In genomic region chr3:102106421-102107097, GRCh38 we compare ENCODE assay signal across 15 cellular contexts.
DNase-seq lines count a peak whose midpoint lies in the region; ATAC-seq and TF ChIP-seq lines count a peak whose summit lies in the region.
"Had no signal": no experiment of that assay in that cellular context is flagged by ENCODE, and none has a peak within 500 bp of the region (broad histone marks: within the 10 kb centered on the region; RNA-seq: fewer than 3 reads in every experiment).

No MANE protein-coding gene starts in this region.

- H2AFZ ChIP-seq in osteoblast (ENCODE audit: low read length): no peak overlapping the region
- H2AFZ ChIP-seq in MM.1S (ENCODE audit: low read length): no peak overlapping the region

- H3K4me3 ChIP-seq in osteoblast (ENCODE audit: insufficient read depth, low read length): no peak overlapping the region
- H3K4me3 ChIP-seq in H7 (ENCODE audit: insufficient read depth, low read depth, low read length): no peak overlapping the region
- H3K4me3 ChIP-seq in MM.1S (ENCODE audit: low read length): no peak overlapping the region
- H3K4me3 ChIP-seq: transverse colon had no signal

- H3K27ac ChIP-seq in osteoblast (ENCODE audit: low read depth, low read length): no peak overlapping the region
- no peak overlapping the region for H3K27ac ChIP-seq in MM.1S (ENCODE audit: low read length)
- H3K27ac ChIP-seq: transverse colon had no signal

- H3K9me2 ChIP-seq in MM.1S (replicated peaks; ENCODE audit: insufficient read depth, low read length): no peaks in the 10 kb centered on the region

- H3K4me2 ChIP-seq in osteoblast (ENCODE audit: insufficient read depth, low read length): no peak overlapping the region
- no peak overlapping the region for H3K4me2 ChIP-seq in MM.1S (ENCODE audit: low read depth, low read length)

- no peaks in the 10 kb centered on the region for H3K79me2 ChIP-seq in osteoblast (ENCODE audit: insufficient read depth, low read length)
- no peaks in the 10 kb centered on the region for H3K79me2 ChIP-seq in MM.1S (ENCODE audit: low read length)

- ATAC-seq in activated CD8-positive, alpha-beta T cell treated with anti-CD3 and anti-CD28 coated beads for 36 hours: peak; percentile 97
- no peak for ATAC-seq in activated CD8-positive, alpha-beta T cell treated with anti-CD3 and anti-CD28 coated beads, Interleukin-2, amount 10 ng/mL, durations not matched to agents 7 days and 5 days
- ATAC-seq in HG02938 (IDR thresholded peaks at IDR 0.05; ENCODE audit: unreplicated experiment): no peak

- H3K9me3 Mint-ChIP-seq in activated CD8-positive, alpha-beta T cell treated with anti-CD3 and anti-CD28 coated beads for 36 hours: peaks cover 9% of the 10 kb centered on the region
- peaks cover 6% of the 10 kb centered on the region for H3K9me3 Mint-ChIP-seq in activated CD8-positive, alpha-beta T cell treated with anti-CD3 and anti-CD28 coated beads, Interleukin-2, amount 10 ng/mL, durations not matched to agents 7 days and 5 days (ENCODE audit: insufficient read depth)
- peaks cover 17% of the 10 kb centered on the region for H3K9me3 Mint-ChIP-seq in chondrocyte (ENCODE audit: low read depth)

- H3K36me3 ChIP-seq in osteoblast (ENCODE audit: insufficient read depth, low read length) (no peaks in the 10 kb centered on the region), H7 (replicated peaks; ENCODE audit: control insufficient read depth, insufficient read depth, low read length) (no peaks in the 10 kb centered on the region), MM.1S (replicated peaks; ENCODE audit: insufficient read depth, low read length) (no peaks in the 10 kb centered on the region)
- H3K36me3 ChIP-seq: transverse colon had no signal

- H3K9me3 ChIP-seq in osteoblast (ENCODE audit: low read depth, low read length): peaks cover 4% of the 10 kb centered on the region
- no peaks in the 10 kb centered on the region for H3K9me3 ChIP-seq in MM.1S (replicated peaks; ENCODE audit: insufficient read depth, low read length)

- TF ChIP-seq CTCF in activated CD8-positive, alpha-beta T cell treated with anti-CD3 and anti-CD28 coated beads for 36 hours (IDR thresholded peaks at IDR 0.05): no peak
- TF ChIP-seq CTCF in chondrocyte (IDR thresholded peaks at IDR 0.05) (no peak), osteoblast (IDR thresholded peaks at IDR 0.05; ENCODE audit: extremely low read depth, low read depth, low read length) (no peak), MM.1S (IDR thresholded peaks at IDR 0.05; ENCODE audit: low read length) (no peak)

- intact Hi-C loops in activated CD8-positive, alpha-beta T cell treated with anti-CD3 and anti-CD28 coated beads for 36 hours (cut with micrococcal nuclease): no loop called here

- CTCF ChIA-PET in activated CD8-positive, alpha-beta T cell treated with anti-CD3 and anti-CD28 coated beads for 36 hours (lab: Charles Lee): no interaction called here
- CTCF ChIA-PET in activated CD8-positive, alpha-beta T cell treated with anti-CD3 and anti-CD28 coated beads, Interleukin-2, amount 10 ng/mL, durations not matched to agents 7 days and 5 days (lab: Charles Lee): no interaction called here

- H3K27me3 ChIP-seq in osteoblast (ENCODE audit: insufficient read depth, low read length) (no peaks in the 10 kb centered on the region), H7 (ENCODE audit: control insufficient read depth, insufficient read depth, low read length) (no peaks in the 10 kb centered on the region), MM.1S (replicated peaks; ENCODE audit: insufficient read depth, low read length) (no peaks in the 10 kb centered on the region)
- H3K27me3 ChIP-seq: transverse colon had no signal

- no peaks in the 10 kb centered on the region for H3K4me1 ChIP-seq in osteoblast (ENCODE audit: insufficient read depth, low read length)
- H3K4me1 ChIP-seq in MM.1S (ENCODE audit: low read length): no peaks in the 10 kb centered on the region

- POLR2A ChIA-PET in activated CD8-positive, alpha-beta T cell treated with anti-CD3 and anti-CD28 coated beads for 36 hours (lab: Charles Lee): no interaction called here
- POLR2A ChIA-PET in activated CD8-positive, alpha-beta T cell treated with anti-CD3 and anti-CD28 coated beads, Interleukin-2, amount 10 ng/mL, durations not matched to agents 7 days and 5 days (lab: Charles Lee): no interaction called here

- H3K36me3 Mint-ChIP-seq in activated CD8-positive, alpha-beta T cell treated with anti-CD3 and anti-CD28 coated beads for 36 hours (ENCODE audit: low read depth): peaks cover 7% of the 10 kb centered on the region
- peaks cover 7% of the 10 kb centered on the region for H3K36me3 Mint-ChIP-seq in activated CD8-positive, alpha-beta T cell treated with anti-CD3 and anti-CD28 coated beads, Interleukin-2, amount 10 ng/mL, durations not matched to agents 7 days and 5 days (ENCODE audit: low read depth)
- peaks cover 2% of the 10 kb centered on the region for H3K36me3 Mint-ChIP-seq in chondrocyte (ENCODE audit: low read depth)

- no peak overlapping the region for H3K9ac ChIP-seq in MM.1S (ENCODE audit: low read length)

- no peaks in the 10 kb centered on the region for H3K27me3 Mint-ChIP-seq in activated CD8-positive, alpha-beta T cell treated with anti-CD3 and anti-CD28 coated beads for 36 hours
- H3K27me3 Mint-ChIP-seq in activated CD8-positive, alpha-beta T cell treated with anti-CD3 and anti-CD28 coated beads, Interleukin-2, amount 10 ng/mL, durations not matched to agents 7 days and 5 days (ENCODE audit: low read depth): no peaks in the 10 kb centered on the region
- no peaks in the 10 kb centered on the region for H3K27me3 Mint-ChIP-seq in chondrocyte (ENCODE audit: low read depth)
- H3K27me3 Mint-ChIP-seq: memory B cell had no signal

- H4K20me1 ChIP-seq in osteoblast (ENCODE audit: insufficient read depth, low read length) (no peaks in the 10 kb centered on the region), MM.1S (ENCODE audit: insufficient read depth, low read length) (no peaks in the 10 kb centered on the region)

- peaks cover 19% of the 10 kb centered on the region for H3K4me1 Mint-ChIP-seq in activated CD8-positive, alpha-beta T cell treated with anti-CD3 and anti-CD28 coated beads for 36 hours (ENCODE audit: low read depth)
- peaks cover 9% of the 10 kb centered on the region for H3K4me1 Mint-ChIP-seq in activated CD8-positive, alpha-beta T cell treated with anti-CD3 and anti-CD28 coated beads, Interleukin-2, amount 10 ng/mL, durations not matched to agents 7 days and 5 days (ENCODE audit: low read depth)
- H3K4me1 Mint-ChIP-seq in chondrocyte (ENCODE audit: low read depth): peaks cover 12% of the 10 kb centered on the region

- peak overlapping the region; percentile 18 for H3K4me3 Mint-ChIP-seq in activated CD8-positive, alpha-beta T cell treated with anti-CD3 and anti-CD28 coated beads for 36 hours
- no peak overlapping the region for H3K4me3 Mint-ChIP-seq in activated CD8-positive, alpha-beta T cell treated with anti-CD3 and anti-CD28 coated beads, Interleukin-2, amount 10 ng/mL, durations not matched to agents 7 days and 5 days
- H3K4me3 Mint-ChIP-seq in chondrocyte (ENCODE audit: unreplicated experiment): no peak overlapping the region
- H3K4me3 Mint-ChIP-seq: memory B cell had no signal

- H3K27ac Mint-ChIP-seq in activated CD8-positive, alpha-beta T cell treated with anti-CD3 and anti-CD28 coated beads for 36 hours: peak overlapping the region; percentile 73
- no peak overlapping the region for H3K27ac Mint-ChIP-seq in activated CD8-positive, alpha-beta T cell treated with anti-CD3 and anti-CD28 coated beads, Interleukin-2, amount 10 ng/mL, durations not matched to agents 7 days and 5 days
- H3K27ac Mint-ChIP-seq in chondrocyte (ENCODE audit: unreplicated experiment): peak overlapping the region; percentile 41
- H3K27ac Mint-ChIP-seq: memory B cell had no signal

- DNase-seq in activated CD8-positive, alpha-beta T cell treated with anti-CD3 and anti-CD28 coated beads for 36 hours: peak; percentile 62
- DNase-seq in activated CD8-positive, alpha-beta T cell treated with anti-CD3 and anti-CD28 coated beads, Interleukin-2, amount 10 ng/mL, durations not matched to agents 7 days and 5 days: no peak
- DNase-seq in M059J (ENCODE audit: low read depth) (peak; percentile 55), chondrocyte (ENCODE audit: low spot score) (no peak), osteoblast (ENCODE audit: insufficient read length, low spot score, missing footprints) (peak; percentile 80), H7 (no peak), MM.1S (no peak)
- DNase-seq: erythroblast, Karpas-422, NCI-H2081, Right ventricle myocardium superior, small intestine, transverse colon had no signal

- H3F3A ChIP-seq in MM.1S (ENCODE audit: insufficient read depth, low read length): no peaks in the 10 kb centered on the region

Comparison
In these comparisons a context has a peak if more than half of its experiments do, and no peak if none do; other contexts are left out.
1. DNase-seq: peak in activated CD8-positive, alpha-beta T cell treated with anti-CD3 and anti-CD28 coated beads for 36 hours (single experiment), M059J (single experiment) and osteoblast (single experiment); none in activated CD8-positive, alpha-beta T cell treated with anti-CD3 and anti-CD28 coated beads, Interleukin-2, amount 10 ng/mL, durations not matched to agents 7 days and 5 days (single experiment), chondrocyte (single experiment), H7 (single experiment) and MM.1S (single experiment).